19 cellular contexts compared by ENCODE assay signal in the genomic region with DNA sequence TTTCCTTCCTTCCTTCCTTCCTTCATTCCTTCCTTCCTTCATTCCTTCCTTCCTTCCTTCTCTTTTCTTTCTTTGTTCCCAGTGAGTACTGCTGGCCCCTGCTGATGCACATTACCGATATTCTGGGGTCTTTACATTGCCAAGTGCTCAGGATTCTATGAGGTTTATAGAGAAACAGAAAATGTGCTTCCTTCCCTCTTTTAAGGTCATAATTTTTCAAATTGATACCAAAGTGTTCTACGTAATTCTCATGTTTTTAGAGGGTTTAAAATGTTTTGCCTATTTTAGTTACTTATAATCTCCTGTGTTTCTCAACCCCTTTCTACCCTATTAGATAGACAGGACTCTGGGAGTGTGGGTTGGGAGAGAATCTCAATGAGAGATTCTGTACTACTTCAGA.
"Had no signal": no experiment of that assay in that cellular context is flagged by ENCODE, and none has a peak within 500 bp of the region (broad histone marks: within the 10 kb centered on the region; RNA-seq: fewer than 3 reads in every experiment).

No MANE protein-coding gene starts in this region.

- H3K4me1 ChIP-seq: colonic mucosa, foreskin keratinocyte, gastroesophageal sphincter, heart left ventricle, left lung, lower lobe of right lung had no signal

- H3K4me3 ChIP-seq: colonic mucosa, dorsolateral prefrontal cortex, esophagus muscularis mucosa, gastroesophageal sphincter, heart left ventricle, hepatocyte, left lung, lower lobe of right lung had no signal

- H3K4me3 Mint-ChIP-seq: dendritic cell treated with granulocyte-macrophage colony-stimulating factor and Interleukin-4, amounts not matched to agents 40 ng/mL and 50 ng/mL, for 4 days; immature natural killer cell had no signal

- DNase-seq: colonic mucosa; cortex of kidney; dorsolateral prefrontal cortex; effector CD4-positive, alpha-beta T cell; effector memory CD4-positive, alpha-beta T cell; foreskin keratinocyte; heart left ventricle; hypothalamus; immature natural killer cell; left cardiac atrium; left lung; left ventricle myocardium superior; lower lobe of right lung; mesendoderm; midbrain had no signal

- H3K27me3 ChIP-seq: colonic mucosa, dorsolateral prefrontal cortex, esophagus muscularis mucosa, foreskin keratinocyte, gastroesophageal sphincter, heart left ventricle, hepatocyte, left lung had no signal

- H3K9me3 ChIP-seq: colonic mucosa, esophagus muscularis mucosa, gastroesophageal sphincter, heart left ventricle, left lung, lower lobe of right lung had no signal

- ATAC-seq: foreskin keratinocyte, gastroesophageal sphincter, heart left ventricle, left lung, left ventricle myocardium superior, lower lobe of right lung had no signal

- H3K27ac Mint-ChIP-seq: dendritic cell treated with granulocyte-macrophage colony-stimulating factor and Interleukin-4, amounts not matched to agents 40 ng/mL and 50 ng/mL, for 4 days; immature natural killer cell had no signal

- H3K27ac ChIP-seq: colonic mucosa, dorsolateral prefrontal cortex, esophagus muscularis mucosa, foreskin keratinocyte, gastroesophageal sphincter, heart left ventricle, hepatocyte, left lung, lower lobe of right lung had no signal

- H3K4me1 Mint-ChIP-seq: immature natural killer cell had no signal

- H3K36me3 ChIP-seq: colonic mucosa, esophagus muscularis mucosa, gastroesophageal sphincter, heart left ventricle, left lung, lower lobe of right lung had no signal

- H3K27me3 Mint-ChIP-seq: dendritic cell treated with granulocyte-macrophage colony-stimulating factor and Interleukin-4, amounts not matched to agents 40 ng/mL and 50 ng/mL, for 4 days had no signal
